In genomic region chr17:41386227-41386626, GRCh38 we compare ENCODE assay signal across 8 cellular contexts. TPM values are rescaled to one million over a fixed set of nuclear protein-coding genes. Genes with fewer than 3 reads are reported as not detected.
"Had no signal": no experiment of that assay in that cellular context is flagged by ENCODE, and none has a peak within 500 bp of the region (broad histone marks: within the 10 kb centered on the region; RNA-seq: fewer than 3 reads in every experiment).

No MANE protein-coding gene starts in this region.

- FAIRE-seq: G401.6, GM12878, GM12891, GM12892, GM18507, GM19239 had no signal

- ATAC-seq: GM12878 had no signal

- DNase-seq: GDM1, GF-D8 had no signal

- H3K4me3 ChIP-seq: GM12878 had no signal

RNA-seq across cellular contexts. Expression of gene KRT34, which starts 4.1 kb away (rescaled TPM):
- polyA plus RNA-seq: GM12878 had no signal

RNA-seq across cellular contexts. Expression of gene KRT31, which starts 11.2 kb away (rescaled TPM):
- polyA plus RNA-seq: GM12878 had no signal

RNA-seq across cellular contexts. Expression of gene KRT33B, which starts 16.6 kb away (rescaled TPM):
- polyA plus RNA-seq: GM12878 had no signal

RNA-seq across cellular contexts. Expression of gene KRT33A, which starts 35.6 kb away (rescaled TPM):
- polyA plus RNA-seq: GM12878 had no signal

RNA-seq across cellular contexts. Expression of gene KRT37, which starts 38.2 kb away (rescaled TPM):
- polyA plus RNA-seq: GM12878 had no signal
